ENCODE assay signal across 15 cellular contexts in the genomic region with DNA sequence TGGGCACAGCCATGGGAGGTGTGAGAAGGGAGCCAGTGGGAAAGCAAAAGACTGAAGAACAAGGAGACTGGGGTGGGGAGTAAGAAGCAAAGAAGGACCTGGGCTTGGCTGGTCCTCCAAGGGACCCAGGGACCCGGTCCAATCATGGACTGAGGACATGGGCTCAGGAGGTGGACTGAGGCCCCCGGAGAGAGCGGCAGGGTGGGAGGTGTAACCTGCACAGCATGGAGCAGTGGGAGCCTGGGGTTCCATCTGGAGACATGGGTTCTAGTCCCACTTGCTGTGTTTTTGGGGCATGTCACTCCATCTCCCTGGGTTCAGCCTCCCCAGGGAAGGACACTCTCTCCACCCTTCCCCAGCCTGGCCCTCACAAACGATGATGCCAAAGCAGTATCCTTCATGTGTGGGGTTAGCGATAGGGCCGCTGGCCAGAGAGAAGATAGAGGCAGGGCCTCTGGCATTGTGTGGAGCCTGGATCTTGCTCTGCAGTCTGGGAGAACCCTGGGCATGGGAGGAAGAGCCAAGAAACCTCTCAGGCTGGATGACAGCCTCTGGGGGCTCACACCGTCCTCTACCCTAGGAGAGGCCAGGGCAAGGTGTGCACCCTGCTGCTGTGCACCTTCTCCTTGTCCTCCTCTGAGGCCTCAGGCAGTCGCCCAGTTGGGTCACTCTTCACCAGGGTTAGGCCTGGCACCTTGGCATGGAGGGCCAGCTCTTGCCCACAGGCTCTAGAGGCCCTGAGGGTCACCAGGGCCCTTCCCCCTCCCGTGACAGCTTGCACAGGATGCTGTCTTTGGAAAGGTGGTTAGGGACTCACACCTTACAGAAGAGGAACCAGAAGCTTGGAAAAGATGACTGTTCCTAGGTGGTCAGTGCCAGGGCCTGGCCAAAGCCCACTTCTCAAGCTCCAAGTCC. TPM values are rescaled to one million over a fixed set of nuclear protein-coding genes. Genes with fewer than 3 reads are reported as not detected.
DNase-seq lines count a peak whose midpoint lies in the region; ATAC-seq, FAIRE-seq and TF ChIP-seq lines count a peak whose summit lies in the region.
"Had no signal": no experiment of that assay in that cellular context is flagged by ENCODE, and none has a peak within 500 bp of the region (broad histone marks: within the 10 kb centered on the region; RNA-seq: fewer than 3 reads in every experiment).

No MANE protein-coding gene starts in this region.

- no peaks in the 10 kb centered on the region for H3K27me3 ChIP-seq in Caco-2 (replicated peaks; ENCODE audit: control insufficient read depth, insufficient read depth, low read length)
- H3K27me3 ChIP-seq in K562 (ENCODE audit: control insufficient read depth in 2 of 2, insufficient read depth in 2 of 2, low read length in 2 of 2) = no peaks in the 10 kb centered on the region
- no peaks in the 10 kb centered on the region for H3K27me3 ChIP-seq in lung (ENCODE audit: control insufficient read depth, insufficient read depth)

- no peaks in the 10 kb centered on the region for H3K4me1 ChIP-seq in Caco-2
- H3K4me1 ChIP-seq in K562 (replicated peaks in 1 of 2; ENCODE audit: control insufficient read depth in 2 of 2, insufficient read depth in 2 of 2, low read length in 2 of 2) = peaks cover 0 to 7% of the 10 kb centered on the region in 2 experiments; a peak in 1 of 5 replicates
- no peaks in the 10 kb centered on the region for H3K4me1 ChIP-seq in lung (ENCODE audit: control insufficient read depth in 2 of 2, insufficient read depth in 2 of 2, low read length in 2 of 2)

- no peak overlapping the region for H3K4me3 ChIP-seq in Caco-2 (ENCODE audit: low read depth, low read length)
- H3K4me3 ChIP-seq in K562 = no peak overlapping the region
- no peak overlapping the region for H3K4me3 ChIP-seq in lung

- CTCF ChIA-PET in Caco-2 (lab: Charles Lee) (interaction anchor here (1.2 to 12.8 kb wide), 3 partner anchors 37 to 124 kb away, joined by 4 to 405 read pairs (median 5); a partner anchor contains a TSS), K562 (lab: Yijun Ruan, JAX; ENCODE audit: low intra/inter-chr PET ratio) (no interaction called here)

- no peaks in the 10 kb centered on the region for H4K20me1 ChIP-seq in K562 (replicated peaks; ENCODE audit: control insufficient read depth, insufficient read depth, low read length)

- H3K4me3 Mint-ChIP-seq in Caco-2 (ENCODE audit: unreplicated experiment) = no peak overlapping the region
- H3K4me3 Mint-ChIP-seq: activated naive CD4-positive, alpha-beta T cell treated with anti-CD3 and anti-CD28 coated beads, Interleukin-2, amount 10 ng/mL, durations not matched to agents 7 days and 5 days; CD8-positive, alpha-beta T cell; nephron; stimulated activated naive CD8-positive, alpha-beta T cell treated with anti-CD3 and anti-CD28 coated beads, Interleukin-15, amount 100 ng/mL, for 72 hours had no signal

- no peaks in the 10 kb centered on the region for H3K27me3 Mint-ChIP-seq in Caco-2 (ENCODE audit: insufficient read depth, unreplicated experiment)
- H3K27me3 Mint-ChIP-seq: IgD-negative memory B cell had no signal

- no peak for ATAC-seq in K562
- no peak for ATAC-seq in lung (ENCODE audit: insufficient read depth, low FRiP score)
- ATAC-seq: CD8-positive, alpha-beta T cell; stimulated activated naive CD8-positive, alpha-beta T cell treated with anti-CD3 and anti-CD28 coated beads, Interleukin-15, amount 100 ng/mL, for 72 hours had no signal

- H3K9me3 ChIP-seq in Caco-2 (no peaks in the 10 kb centered on the region), K562 (replicated peaks; ENCODE audit: control insufficient read depth, insufficient read depth, low read depth, low read length) (no peaks in the 10 kb centered on the region), lung (ENCODE audit: control insufficient read depth in 2 of 2, insufficient read depth in 1 of 2, low read length in 1 of 2) (no peaks in the 10 kb centered on the region)

- POLR2A ChIA-PET in Caco-2 (lab: Charles Lee) = no interaction called here
- POLR2A ChIA-PET in K562 (lab: Yijun Ruan, JAX) = interaction anchor here (0.6 kb wide), 1 partner anchor 25 kb away, joined by 3 read pairs; no protein-coding TSS in a partner anchor

- 31% methylated on average over 8 of the region's 9 CpGs for WGBS in K562 (ENCODE audit: insufficient coverage, low coverage, missing lambda C conversion rate)
- WGBS in lung, 2 donors = 67 to 71% methylated on average over 9 of the region's 9 CpGs

- H2AFZ ChIP-seq in K562 (ENCODE audit: low read depth, low read length) = no peak overlapping the region

- no peaks in the 10 kb centered on the region for H3K79me2 ChIP-seq in K562 (ENCODE audit: control insufficient read depth, insufficient read depth, low read length)

- no peak for TF ChIP-seq RAD21 in K562 (CRISPR knock-in tag; conservative IDR thresholded peaks at IDR 0.05 in 1 of 2, IDR thresholded peaks at IDR 0.05 in 1 of 2)

- no peak overlapping the region for H3K9ac ChIP-seq in K562 (ENCODE audit: insufficient read depth in 1 of 2, low read depth in 2 of 2, low read length in 2 of 2)

- no peaks in the 10 kb centered on the region for H3K9me1 ChIP-seq in K562 (ENCODE audit: control insufficient read depth, insufficient read depth, low read length)

- H3K4me1 Mint-ChIP-seq in Caco-2 (ENCODE audit: low read depth, unreplicated experiment) = peaks cover 11% of the 10 kb centered on the region
- H3K4me1 Mint-ChIP-seq: activated naive CD4-positive, alpha-beta T cell treated with anti-CD3 and anti-CD28 coated beads, Interleukin-2, amount 10 ng/mL, durations not matched to agents 7 days and 5 days; IgD-negative memory B cell; nephron; stimulated activated naive CD8-positive, alpha-beta T cell treated with anti-CD3 and anti-CD28 coated beads, Interleukin-15, amount 100 ng/mL, for 72 hours had no signal

- peaks cover 33% of the 10 kb centered on the region for H3K36me3 Mint-ChIP-seq in Caco-2 (ENCODE audit: insufficient read depth, unreplicated experiment)
- H3K36me3 Mint-ChIP-seq: activated naive CD4-positive, alpha-beta T cell treated with anti-CD3 and anti-CD28 coated beads, Interleukin-2, amount 10 ng/mL, durations not matched to agents 7 days and 5 days; CD8-positive, alpha-beta T cell had no signal

- intact Hi-C loops in Caco-2 (cut with micrococcal nuclease; ENCODE audit: unreplicated experiment) = no loop called here
- intact Hi-C loops in K562 (cut with micrococcal nuclease) = no loop called here

- TF ChIP-seq CTCF in Caco-2 (IDR thresholded peaks at IDR 0.05; ENCODE audit: insufficient read depth in 1 of 2, low read depth in 1 of 2, low read length in 1 of 2, severe bottlenecking in 1 of 2, unreplicated experiment in 1 of 2) = no peak
- TF ChIP-seq CTCF in K562 (IDR thresholded peaks at IDR 0.05 in 2 of 3, conservative IDR thresholded peaks at IDR 0.05 in 1 of 3; ENCODE audit: insufficient read depth in 2 of 3, low read depth in 1 of 3, low read length in 3 of 3) = no peak
- no peak for TF ChIP-seq CTCF in lung (IDR thresholded peaks at IDR 0.05; ENCODE audit: control extremely low read depth, extremely low read depth)

- H3K36me3 ChIP-seq in Caco-2 (ENCODE audit: control insufficient read depth, insufficient read depth, low read length) (no peaks in the 10 kb centered on the region; the same call in none of the 2 replicates), K562 (ENCODE audit: control insufficient read depth, insufficient read depth, low read length) (no peaks in the 10 kb centered on the region), lung (ENCODE audit: control insufficient read depth in 2 of 2, insufficient read depth in 2 of 2, low read length in 2 of 2) (no peaks in the 10 kb centered on the region)

- no peak overlapping the region for H3K4me2 ChIP-seq in K562 (ENCODE audit: insufficient read depth, low read length)

- H3K9me3 Mint-ChIP-seq in Caco-2 (ENCODE audit: unreplicated experiment) = no peaks in the 10 kb centered on the region
- H3K9me3 Mint-ChIP-seq: activated naive CD4-positive, alpha-beta T cell treated with anti-CD3 and anti-CD28 coated beads, Interleukin-2, amount 10 ng/mL, durations not matched to agents 7 days and 5 days; CD8-positive, alpha-beta T cell; IgD-negative memory B cell; nephron; stimulated activated naive CD8-positive, alpha-beta T cell treated with anti-CD3 and anti-CD28 coated beads, Interleukin-15, amount 100 ng/mL, for 72 hours had no signal

- H3K27ac Mint-ChIP-seq in Caco-2 (ENCODE audit: unreplicated experiment) = peak overlapping the region; percentile 67
- H3K27ac Mint-ChIP-seq: CD8-positive, alpha-beta T cell; IgD-negative memory B cell; nephron had no signal

- no peak for TF ChIP-seq EP300 in K562 (IDR thresholded peaks at IDR 0.05; ENCODE audit: low read length)

- H3K27ac ChIP-seq in K562 (ENCODE audit: extremely low read depth, low read depth, low read length) (no peak overlapping the region), lung (ENCODE audit: low read depth in 1 of 2, low read length in 1 of 2) (no peak overlapping the region)

- in situ Hi-C loops in K562 (cut with MboI) = no loop called here

- no peak for DNase-seq in Caco-2
- DNase-seq in K562 (ENCODE audit: extremely low read depth in 1 of 4, low spot score in 3 of 4) = peak in 3 of 4 experiments; percentile 1 to 4 (median 4)
- peak; percentile 22 for DNase-seq in lung (ENCODE audit: low spot score)
- no peak for DNase-seq in activated effector memory CD4-positive, alpha-beta T cell treated with Interleukin-2 at 50 U/mL for 16 hours
- DNase-seq in activated effector memory CD4-positive, alpha-beta T cell treated with anti-CD3 and anti-CD28 coated beads, Interleukin-2, amount 50 U/mL, for 16 hours = no peak
- no peak for DNase-seq in inferior parietal cortex (ENCODE audit: extremely low spot score)
- DNase-seq: activated naive CD4-positive, alpha-beta T cell treated with anti-CD3 and anti-CD28 coated beads, Interleukin-2, amount 10 ng/mL, durations not matched to agents 7 days and 5 days; NCI-H2081 treated with DMSO at 0.1 percent for 48 hours; NCI-H526 treated with DMSO at 0.1 percent for 48 hours; T1000 had no signal

- BruUV-seq in Caco-2 (replicated peaks; lab: Mats Ljungman, UMichigan) (no TSS peak), K562 (replicated peaks; lab: Mats Ljungman, UMichigan) (no TSS peak)

- no peak for FAIRE-seq in K562 (lab: Jason Lieb, UNC)

- no peak for TF ChIP-seq POLR2A in K562 (conservative IDR thresholded peaks at IDR 0.05)

RNA-seq across cellular contexts. Expression of a gene that starts 26.0 kb away (rescaled TPM):
- total RNA-seq in Caco-2 (2022) (1.7 and 2.3 TPM in 2 replicates), K562 (2014; rRNA removed) (not detected in 2 replicates), K562 (2014; rRNA removed; fragmentation: Illumina TruSeq; extraction: Trizol) (not detected in 2 replicates), K562 (2015; rRNA removed; fragmentation: Illumina TruSeq; extraction: Trizol) (0.11 TPM in 1 of 2 replicates, not detected in the other), K562 (2021) (not detected in 2 replicates), lung (not detected)
- total RNA-seq in K562 (2011; cell fraction: chromatin; rRNA removed; ENCODE audit: low replicate concordance) = 0.30 and 0.37 TPM in 2 replicates
- total RNA-seq in K562 (2011; cell fraction: nucleolus; rRNA removed) = 0.17 and 0.26 TPM in 2 replicates
- total RNA-seq in K562 (2011; cell fraction: nucleoplasm; rRNA removed) = 0.22 and 0.53 TPM in 2 replicates
- polyA plus RNA-seq in K562 (2011; rRNA removed) (0.06 and 0.24 TPM in 2 replicates), K562 (2014; fragmentation: Illumina TruSeq; extraction: Trizol) (not detected in 2 replicates), K562 (2014; fragmentation: Nextera tagmentation; extraction: Ambion mirVana) (under 1 TPM; 0.04 to 0.07 TPM), K562 (2014; rRNA removed) (0.30 TPM in 1 of 2 replicates, not detected in the other), lung (not detected)
- polyA plus RNA-seq in K562 (2011; cell fraction: cytosol; rRNA removed) = 0.16 TPM in 2 replicates
- polyA plus RNA-seq in K562 (2011; cell fraction: nucleus; rRNA removed) = 0.17 and 0.41 TPM in 2 replicates
- not detected in 2 replicates for polyA plus RNA-seq in K562 (2012)
- polyA minus RNA-seq in K562 (2011; rRNA and poly(A)+ RNA removed) = 0.24 TPM in 1 of 2 replicates, not detected in the other
- polyA minus RNA-seq in K562 (2011; cell fraction: cytosol; rRNA and poly(A)+ RNA removed) = not detected in 2 replicates
- not detected in 2 replicates for polyA minus RNA-seq in K562 (2011; cell fraction: nucleus; rRNA and poly(A)+ RNA removed)
- total RNA-seq: CD8-positive, alpha-beta T cell had no signal
- polyA plus RNA-seq: AG04450, IgD-negative memory B cell had no signal

RNA-seq across cellular contexts. Expression of a gene that starts 31.9 kb away (rescaled TPM):
- total RNA-seq in Caco-2 (2022) (149 and 164 TPM in 2 replicates), K562 (2014; rRNA removed) (11.2 and 12.7 TPM in 2 replicates), K562 (2014; rRNA removed; fragmentation: Illumina TruSeq; extraction: Trizol) (2.1 and 3.9 TPM in 2 replicates), K562 (2015; rRNA removed; fragmentation: Illumina TruSeq; extraction: Trizol) (6.0 and 6.3 TPM in 2 replicates), K562 (2021) (11.4 and 13.9 TPM in 2 replicates), lung (100 to 1,000 TPM in 1 of 2 donors, 10 to 100 TPM in 1; 89.8 to 123 TPM)
- 67.7 and 204 TPM in 2 replicates for total RNA-seq in K562 (2011; cell fraction: chromatin; rRNA removed; ENCODE audit: low replicate concordance)
- 92.2 and 100 TPM in 2 replicates for total RNA-seq in K562 (2011; cell fraction: nucleolus; rRNA removed)
- 59.2 and 60.7 TPM in 2 replicates for total RNA-seq in K562 (2011; cell fraction: nucleoplasm; rRNA removed)
- polyA plus RNA-seq in K562 (2011; rRNA removed) (6.0 and 16.7 TPM in 2 replicates), K562 (2014; fragmentation: Illumina TruSeq; extraction: Trizol) (7.3 and 9.2 TPM in 2 replicates), K562 (2014; fragmentation: Nextera tagmentation; extraction: Ambion mirVana) (under 1 TPM; 0.17 to 0.24 TPM), K562 (2014; rRNA removed) (10.6 and 17.4 TPM in 2 replicates), lung (10 to 100 TPM; 36.0 to 82.4 TPM)
- polyA plus RNA-seq in K562 (2011; cell fraction: cytosol; rRNA removed) = 10.8 and 14.2 TPM in 2 replicates
- polyA plus RNA-seq in K562 (2011; cell fraction: nucleus; rRNA removed) = 106 and 120 TPM in 2 replicates
- 11.5 and 18.7 TPM in 2 replicates for polyA plus RNA-seq in K562 (2012)
- 5.0 and 8.2 TPM in 2 replicates for polyA minus RNA-seq in K562 (2011; rRNA and poly(A)+ RNA removed)
- 10.0 and 12.9 TPM in 2 replicates for polyA minus RNA-seq in K562 (2011; cell fraction: cytosol; rRNA and poly(A)+ RNA removed)
- polyA minus RNA-seq in K562 (2011; cell fraction: nucleus; rRNA and poly(A)+ RNA removed) = 27.1 and 27.3 TPM in 2 replicates
- polyA plus RNA-seq: IgD-negative memory B cell had no signal

RNA-seq across cellular contexts. Expression of a gene that starts 41.9 kb away (rescaled TPM):
- 48.9 and 59.5 TPM in 2 replicates for total RNA-seq in Caco-2 (2022)
- 2.8 and 4.0 TPM in 2 replicates for total RNA-seq in K562 (2011; cell fraction: chromatin; rRNA removed; ENCODE audit: low replicate concordance)
- 2.8 and 3.0 TPM in 2 replicates for total RNA-seq in K562 (2011; cell fraction: nucleolus; rRNA removed)
- total RNA-seq in K562 (2011; cell fraction: nucleoplasm; rRNA removed) = 3.9 and 4.0 TPM in 2 replicates
- 17.4 and 20.8 TPM in 2 replicates for total RNA-seq in K562 (2014; rRNA removed)
- 10.2 and 14.0 TPM in 2 replicates for total RNA-seq in K562 (2014; rRNA removed; fragmentation: Illumina TruSeq; extraction: Trizol)
- total RNA-seq in K562 (2015; rRNA removed; fragmentation: Illumina TruSeq; extraction: Trizol) = 17.3 and 18.6 TPM in 2 replicates
- total RNA-seq in K562 (2021) = 12.8 and 15.7 TPM in 2 replicates
- polyA plus RNA-seq in K562 (2011; rRNA removed) = 16.0 and 16.5 TPM in 2 replicates
- polyA plus RNA-seq in K562 (2011; cell fraction: cytosol; rRNA removed) = 17.1 and 20.0 TPM in 2 replicates
- polyA plus RNA-seq in K562 (2011; cell fraction: nucleus; rRNA removed) = 7.2 and 8.2 TPM in 2 replicates
- 12.6 and 14.9 TPM in 2 replicates for polyA plus RNA-seq in K562 (2012)
- 15.7 and 18.0 TPM in 2 replicates for polyA plus RNA-seq in K562 (2014; fragmentation: Illumina TruSeq; extraction: Trizol)
- 1 to 10 TPM; 6.5 to 6.8 TPM for polyA plus RNA-seq in K562 (2014; fragmentation: Nextera tagmentation; extraction: Ambion mirVana)
- 16.5 and 18.0 TPM in 2 replicates for polyA plus RNA-seq in K562 (2014; rRNA removed)
- 8.6 and 10.2 TPM in 2 replicates for polyA minus RNA-seq in K562 (2011; rRNA and poly(A)+ RNA removed)
- 2.4 and 7.1 TPM in 2 replicates for polyA minus RNA-seq in K562 (2011; cell fraction: cytosol; rRNA and poly(A)+ RNA removed)
- polyA minus RNA-seq in K562 (2011; cell fraction: nucleus; rRNA and poly(A)+ RNA removed) = 1.3 and 1.6 TPM in 2 replicates
- total RNA-seq in lung = 10 to 100 TPM in 1 of 2 donors, 1 to 10 TPM in 1; 8.4 to 14.4 TPM
- 10 to 100 TPM in 1 of 2 donors, 1 to 10 TPM in 1; 6.6 to 13.8 TPM for polyA plus RNA-seq in lung

RNA-seq across cellular contexts. Expression of a gene that starts 42.0 kb away (rescaled TPM):
- 205 and 227 TPM in 2 replicates for total RNA-seq in Caco-2 (2022)
- total RNA-seq in K562 (2011; cell fraction: chromatin; rRNA removed; ENCODE audit: low replicate concordance) = 33.0 and 39.7 TPM in 2 replicates
- total RNA-seq in K562 (2011; cell fraction: nucleolus; rRNA removed) = 42.8 and 52.5 TPM in 2 replicates
- total RNA-seq in K562 (2011; cell fraction: nucleoplasm; rRNA removed) = 61.4 and 82.2 TPM in 2 replicates
- 587 and 775 TPM in 2 replicates for total RNA-seq in K562 (2014; rRNA removed)
- 389 and 394 TPM in 2 replicates for total RNA-seq in K562 (2014; rRNA removed; fragmentation: Illumina TruSeq; extraction: Trizol)
- 476 and 486 TPM in 2 replicates for total RNA-seq in K562 (2015; rRNA removed; fragmentation: Illumina TruSeq; extraction: Trizol)
- total RNA-seq in K562 (2021) = 201 and 209 TPM in 2 replicates
- polyA plus RNA-seq in K562 (2011; rRNA removed) = 160 and 232 TPM in 2 replicates
- polyA plus RNA-seq in K562 (2011; cell fraction: cytosol; rRNA removed) = 25.9 and 86.1 TPM in 2 replicates
- polyA plus RNA-seq in K562 (2011; cell fraction: nucleus; rRNA removed) = 42.3 and 57.7 TPM in 2 replicates
- polyA plus RNA-seq in K562 (2012) = 188 and 520 TPM in 2 replicates
- polyA plus RNA-seq in K562 (2014; fragmentation: Illumina TruSeq; extraction: Trizol) = 318 and 361 TPM in 2 replicates
- polyA plus RNA-seq in K562 (2014; fragmentation: Nextera tagmentation; extraction: Ambion mirVana) = 100 to 1,000 TPM; 835 to 942 TPM
- 810 and 1,003 TPM in 2 replicates for polyA plus RNA-seq in K562 (2014; rRNA removed)
- 32.1 and 43.5 TPM in 2 replicates for polyA minus RNA-seq in K562 (2011; rRNA and poly(A)+ RNA removed)
- polyA minus RNA-seq in K562 (2011; cell fraction: cytosol; rRNA and poly(A)+ RNA removed) = 17.8 and 24.1 TPM in 2 replicates
- 19.9 and 32.4 TPM in 2 replicates for polyA minus RNA-seq in K562 (2011; cell fraction: nucleus; rRNA and poly(A)+ RNA removed)
- 100 to 1,000 TPM; 152 to 176 TPM for total RNA-seq in lung
- 100 to 1,000 TPM; 302 to 985 TPM for polyA plus RNA-seq in lung

RNA-seq across cellular contexts. Expression of a gene that starts 48.5 kb away (rescaled TPM):
- 14.4 and 15.9 TPM in 2 replicates for total RNA-seq in Caco-2 (2022)
- total RNA-seq in K562 (2011; cell fraction: chromatin; rRNA removed; ENCODE audit: low replicate concordance) = 31.8 and 48.5 TPM in 2 replicates
- total RNA-seq in K562 (2011; cell fraction: nucleolus; rRNA removed) = 22.1 and 30.9 TPM in 2 replicates
- total RNA-seq in K562 (2011; cell fraction: nucleoplasm; rRNA removed) = 15.6 and 21.9 TPM in 2 replicates
- total RNA-seq in K562 (2014; rRNA removed) = 10.4 and 14.1 TPM in 2 replicates
- total RNA-seq in K562 (2014; rRNA removed; fragmentation: Illumina TruSeq; extraction: Trizol) = 15.7 and 19.6 TPM in 2 replicates
- 15.3 and 17.4 TPM in 2 replicates for total RNA-seq in K562 (2015; rRNA removed; fragmentation: Illumina TruSeq; extraction: Trizol)
- 13.9 and 14.1 TPM in 2 replicates for total RNA-seq in K562 (2021)
- polyA plus RNA-seq in K562 (2011; rRNA removed) = 10.1 and 10.5 TPM in 2 replicates
- polyA plus RNA-seq in K562 (2011; cell fraction: cytosol; rRNA removed) = 10.1 and 14.1 TPM in 2 replicates
- polyA plus RNA-seq in K562 (2011; cell fraction: nucleus; rRNA removed) = 26.8 and 42.6 TPM in 2 replicates
- polyA plus RNA-seq in K562 (2012) = 7.9 and 10.1 TPM in 2 replicates
- 15.2 and 15.6 TPM in 2 replicates for polyA plus RNA-seq in K562 (2014; fragmentation: Illumina TruSeq; extraction: Trizol)
- 1 to 10 TPM; 1.7 to 2.3 TPM for polyA plus RNA-seq in K562 (2014; fragmentation: Nextera tagmentation; extraction: Ambion mirVana)
- polyA plus RNA-seq in K562 (2014; rRNA removed) = 9.2 and 10.0 TPM in 2 replicates
- polyA minus RNA-seq in K562 (2011; rRNA and poly(A)+ RNA removed) = 14.9 and 17.0 TPM in 2 replicates
- 9.5 and 9.7 TPM in 2 replicates for polyA minus RNA-seq in K562 (2011; cell fraction: cytosol; rRNA and poly(A)+ RNA removed)
- 12.8 and 14.1 TPM in 2 replicates for polyA minus RNA-seq in K562 (2011; cell fraction: nucleus; rRNA and poly(A)+ RNA removed)
- total RNA-seq in lung = 1 to 10 TPM; 7.1 to 7.6 TPM
- 1 to 10 TPM; 4.8 to 5.4 TPM for polyA plus RNA-seq in lung

Comparison
In these comparisons a context has a peak if more than half of its experiments do, and no peak if none do; other contexts are left out.
1. DNase-seq: peak in K562 (3 of 4) and lung (single experiment); none in Caco-2 (0 of 2), activated effector memory CD4-positive, alpha-beta T cell treated with Interleukin-2 at 50 U/mL for 16 hours (single experiment), activated effector memory CD4-positive, alpha-beta T cell treated with anti-CD3 and anti-CD28 coated beads, Interleukin-2, amount 50 U/mL, for 16 hours (single experiment) and inferior parietal cortex (single experiment).